ENCODE assay signal across 1 cellular context in the genomic region with DNA sequence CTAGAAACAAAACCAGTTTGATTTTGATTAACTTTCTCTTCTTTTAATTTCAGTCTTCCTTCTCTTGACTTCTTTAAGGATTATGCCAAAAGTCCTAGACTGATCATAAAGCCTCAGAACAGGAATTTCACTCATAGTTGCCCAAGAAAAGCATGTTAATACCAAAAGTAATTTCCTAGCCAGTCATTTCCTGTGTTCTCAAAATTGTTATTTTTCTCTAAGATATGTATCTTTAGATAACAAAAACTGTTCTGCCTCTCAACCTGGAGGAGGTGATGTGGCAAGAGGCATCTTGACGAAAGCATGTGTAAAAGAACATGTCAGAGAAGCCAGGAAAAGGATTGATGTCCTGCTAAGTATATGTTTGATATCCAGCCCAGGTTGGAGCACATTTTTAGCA.
TF ChIP-seq lines count a peak whose summit lies in the region.

No MANE protein-coding gene starts in this region.

TF ChIP-seq in SK-N-SH, 30 proteins besides CTCF, POLR2A, EP300 and RAD21 (continued from another document):
- TF ChIP-seq USF2 (IDR thresholded peaks at IDR 0.05; ENCODE audit: borderline replicate concordance, low read depth, low read length) (no peak), ELF1 (IDR thresholded peaks at IDR 0.05) (no peak), RFX5 (IDR thresholded peaks at IDR 0.05; ENCODE audit: low read length) (no peak), ZBTB33 (IDR thresholded peaks at IDR 0.05; ENCODE audit: borderline replicate concordance, low read depth) (no peak), TEAD4 (IDR thresholded peaks at IDR 0.05; ENCODE audit: borderline replicate concordance, insufficient read depth) (peak; percentile 72; the same call in 1 of the 2 replicates), RXRA (IDR thresholded peaks at IDR 0.05; ENCODE audit: borderline replicate concordance, low read depth) (peak; percentile 77; the same call in 1 of the 2 replicates), MXI1 (IDR thresholded peaks at IDR 0.05; ENCODE audit: low read depth, low read length) (no peak), NFIC (IDR thresholded peaks at IDR 0.05; ENCODE audit: borderline replicate concordance) (peak; percentile 72), FOSL2 (IDR thresholded peaks at IDR 0.05; ENCODE audit: borderline replicate concordance, low read depth) (peak; percentile 80), TCF12 (IDR thresholded peaks at IDR 0.05) (peak; percentile 86), FOXJ3 (CRISPR knock-in tag; IDR thresholded peaks at IDR 0.05) (no peak), NRF1 (IDR thresholded peaks at IDR 0.05; ENCODE audit: low read depth, low read length) (no peak), EZH2phosphoT487 (IDR thresholded peaks at IDR 0.05; ENCODE audit: borderline replicate concordance, low read depth) (no peak), PBX3 (IDR thresholded peaks at IDR 0.05) (peak; percentile 73), TAF1 (IDR thresholded peaks at IDR 0.05; ENCODE audit: borderline replicate concordance, low read depth, low read length) (no peak), SMC3 (IDR thresholded peaks at IDR 0.05; ENCODE audit: low read depth, low read length) (no peak)
- TF ChIP-seq, protein P1, sequence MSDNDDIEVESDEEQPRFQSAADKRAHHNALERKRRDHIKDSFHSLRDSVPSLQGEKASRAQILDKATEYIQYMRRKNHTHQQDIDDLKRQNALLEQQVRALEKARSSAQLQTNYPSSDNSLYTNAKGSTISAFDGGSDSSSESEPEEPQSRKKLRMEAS (IDR thresholded peaks at IDR 0.05; ENCODE audit: low read depth) = no peak
- TF ChIP-seq, protein P2, sequence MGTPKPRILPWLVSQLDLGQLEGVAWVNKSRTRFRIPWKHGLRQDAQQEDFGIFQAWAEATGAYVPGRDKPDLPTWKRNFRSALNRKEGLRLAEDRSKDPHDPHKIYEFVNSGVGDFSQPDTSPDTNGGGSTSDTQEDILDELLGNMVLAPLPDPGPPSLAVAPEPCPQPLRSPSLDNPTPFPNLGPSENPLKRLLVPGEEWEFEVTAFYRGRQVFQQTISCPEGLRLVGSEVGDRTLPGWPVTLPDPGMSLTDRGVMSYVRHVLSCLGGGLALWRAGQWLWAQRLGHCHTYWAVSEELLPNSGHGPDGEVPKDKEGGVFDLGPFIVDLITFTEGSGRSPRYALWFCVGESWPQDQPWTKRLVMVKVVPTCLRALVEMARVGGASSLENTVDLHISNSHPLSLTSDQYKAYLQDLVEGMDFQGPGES (IDR thresholded peaks at IDR 0.05; ENCODE audit: low read depth, low read length) = no peak
- TF ChIP-seq, protein P3, sequence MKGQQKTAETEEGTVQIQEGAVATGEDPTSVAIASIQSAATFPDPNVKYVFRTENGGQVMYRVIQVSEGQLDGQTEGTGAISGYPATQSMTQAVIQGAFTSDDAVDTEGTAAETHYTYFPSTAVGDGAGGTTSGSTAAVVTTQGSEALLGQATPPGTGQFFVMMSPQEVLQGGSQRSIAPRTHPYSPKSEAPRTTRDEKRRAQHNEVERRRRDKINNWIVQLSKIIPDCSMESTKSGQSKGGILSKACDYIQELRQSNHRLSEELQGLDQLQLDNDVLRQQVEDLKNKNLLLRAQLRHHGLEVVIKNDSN (IDR thresholded peaks at IDR 0.05; ENCODE audit: borderline replicate concordance, low read depth) = no peak
